ENCODE assay signal across 8 cellular contexts in the genomic region with DNA sequence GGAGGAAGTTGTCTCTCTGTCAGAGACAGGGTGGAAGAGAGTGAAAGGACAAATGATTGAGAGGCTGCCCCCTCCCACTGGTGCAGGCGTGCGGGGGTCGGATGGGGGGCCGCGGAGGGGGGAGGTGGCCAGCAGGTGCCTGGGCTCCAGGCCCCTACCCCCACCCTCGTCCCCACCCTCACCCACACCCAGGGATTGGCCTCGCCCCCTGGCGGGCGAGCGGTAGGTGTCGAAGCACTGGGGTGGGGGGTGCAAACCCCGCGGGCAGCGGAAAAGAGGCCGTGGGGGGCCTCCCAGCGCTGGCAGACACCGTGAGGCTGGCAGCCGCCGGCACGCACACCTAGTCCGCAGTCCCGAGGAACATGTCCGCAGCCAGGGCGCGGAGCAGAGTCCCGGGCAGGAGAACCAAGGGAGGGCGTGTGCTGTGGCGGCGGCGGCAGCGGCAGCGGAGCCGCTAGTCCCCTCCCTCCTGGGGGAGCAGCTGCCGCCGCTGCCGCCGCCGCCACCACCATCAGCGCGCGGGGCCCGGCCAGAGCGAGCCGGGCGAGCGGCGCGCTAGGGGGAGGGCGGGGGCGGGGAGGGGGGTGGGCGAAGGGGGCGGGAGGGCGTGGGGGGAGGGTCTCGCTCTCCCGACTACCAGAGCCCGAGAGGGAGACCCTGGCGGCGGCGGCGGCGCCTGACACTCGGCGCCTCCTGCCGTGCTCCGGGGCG. TPM values are rescaled to one million over a fixed set of nuclear protein-coding genes. Genes with fewer than 3 reads are reported as not detected.
DNase-seq lines count a peak whose midpoint lies in the region; ATAC-seq and TF ChIP-seq lines count a peak whose summit lies in the region.

TSS of gene KAT2B (plus strand) at position 682 of the 711 bp plus-strand sequence. CDS start 32 bp downstream, outside the sequence.

- H3K4me3 ChIP-seq in GM23338 (peak within 1 kb of the TSS; percentile 84), Loucy (ENCODE audit: low read length, poor library complexity, severe bottlenecking) (peak within 1 kb of the TSS; percentile 96), vagina (peak within 1 kb of the TSS; percentile 90)

- H3K79me2 ChIP-seq in GM23338 (replicated peaks; ENCODE audit: insufficient read depth) (no peaks in the 10 kb centered on the region), Loucy (ENCODE audit: insufficient read depth, low read length) (peaks cover 31% of the 10 kb centered on the region)

- H3K9me3 ChIP-seq in Loucy (ENCODE audit: insufficient read depth, low read depth, low read length) (no peaks in the 10 kb centered on the region), vagina (no peaks in the 10 kb centered on the region)

- H3K9ac ChIP-seq in Loucy (ENCODE audit: low read depth, low read length, poor library complexity, severe bottlenecking) = peak within 1 kb of the TSS; percentile 94

- H3K27me3 ChIP-seq in GM23338 (ENCODE audit: insufficient read depth) = peaks cover 29% of the 10 kb centered on the region
- no peaks in the 10 kb centered on the region for H3K27me3 ChIP-seq in Loucy (ENCODE audit: insufficient read depth, low read length, poor library complexity, severe bottlenecking)
- no peaks in the 10 kb centered on the region for H3K27me3 ChIP-seq in vagina

- peaks cover 19% of the 10 kb centered on the region for H3K27me3 Mint-ChIP-seq in GM23338 (ENCODE audit: insufficient read depth, low read depth, poor library complexity)
- no peaks in the 10 kb centered on the region for H3K27me3 Mint-ChIP-seq in T-helper 1 cell treated with Interleukin-12 subunit alpha and Interleukin-12 subunit beta and Interleukin-4 antibody, amounts not matched to agents 30 μg/mL and 1 μg/mL, for 36 hours (ENCODE audit: low read depth)

- H3K9me2 ChIP-seq in GM23338 (ENCODE audit: insufficient read depth) (no peaks in the 10 kb centered on the region), Loucy (replicated peaks; ENCODE audit: low read depth, low read length) (no peaks in the 10 kb centered on the region)

- no peaks in the 10 kb centered on the region; the same call in 1 of the 2 replicates for H4K20me1 ChIP-seq in GM23338 (replicated peaks; ENCODE audit: insufficient read depth)
- H4K20me1 ChIP-seq in Loucy (ENCODE audit: insufficient read depth, low read length, poor library complexity, severe bottlenecking) = peaks cover 13% of the 10 kb centered on the region

- CTCF ChIA-PET in GM10248 (lab: Yijun Ruan, JAX) = interaction anchor here (0.9 to 2.0 kb wide), 5 partner anchors 64 to 151 kb away, joined by 3 to 6 read pairs (median 4); no protein-coding TSS in a partner anchor

- DNase-seq in GM10248 (ENCODE audit: extremely low spot score) (peak; percentile 86), GM23338 (ENCODE audit: low spot score) (peak; percentile 71), amniotic stem cell (lab: John Stamatoyannopoulos, UW) (peak; percentile 57), left ventricle myocardium superior (peak; percentile 89), putamen (ENCODE audit: low spot score) (peak; percentile 92), vagina (ENCODE audit: extremely low spot score in 2 of 2) (no peak)

- intact Hi-C loops in left ventricle myocardium superior (cut with micrococcal nuclease) = no loop called here
- intact Hi-C loops in vagina (cut with DNase I) = loop anchor here (5.0 kb wide), 1 partner anchor 147 kb away; the partner anchor contains the start of gene SGO1

- H3K27ac ChIP-seq in GM23338 (ENCODE audit: low read depth) (no peak within 1 kb of the TSS), vagina (peak within 1 kb of the TSS; percentile 95)

- POLR2A ChIA-PET in GM10248 (lab: Yijun Ruan, JAX) = no interaction called here

- no peak within 1 kb of the TSS for H3K27ac Mint-ChIP-seq in GM23338
- H3K27ac Mint-ChIP-seq in T-helper 1 cell treated with Interleukin-12 subunit alpha and Interleukin-12 subunit beta and Interleukin-4 antibody, amounts not matched to agents 30 μg/mL and 1 μg/mL, for 36 hours = peak within 1 kb of the TSS; percentile 92

- ATAC-seq in GM23338 = peak; percentile 72
- ATAC-seq in left ventricle myocardium superior = peak; percentile 79

- peaks cover 14% of the 10 kb centered on the region for H3K4me1 ChIP-seq in GM23338 (ENCODE audit: insufficient read depth)
- H3K4me1 ChIP-seq in Loucy (ENCODE audit: insufficient read depth, low read length, poor library complexity, severe bottlenecking) = peaks cover 37% of the 10 kb centered on the region
- H3K4me1 ChIP-seq in vagina = peaks cover 40% of the 10 kb centered on the region

- H3K4me2 ChIP-seq in GM23338 = peak within 1 kb of the TSS; percentile 96
- H3K4me2 ChIP-seq in Loucy (ENCODE audit: low read depth, low read length, poor library complexity, severe bottlenecking) = peak within 1 kb of the TSS; percentile 92

- TF ChIP-seq POLR2A in vagina (IDR thresholded peaks at IDR 0.05) = peak in 1 of 2 donors; percentile 47

- H2AFZ ChIP-seq in GM23338 (peak within 1 kb of the TSS; percentile 96), Loucy (ENCODE audit: low read length) (peak within 1 kb of the TSS; percentile 97)

- TF ChIP-seq CTCF in GM10248 (IDR thresholded peaks at IDR 0.05; ENCODE audit: control extremely low read depth, extremely low read depth, low read depth, missing control alignments) (peak; percentile 59), GM23338 (conservative IDR thresholded peaks at IDR 0.05; ENCODE audit: low read depth in 2 of 2) (peak; percentile 52 to 53), Loucy (conservative IDR thresholded peaks at IDR 0.05; ENCODE audit: low read length) (peak; percentile 56), vagina (IDR thresholded peaks at IDR 0.05) (peak in 2 of 3 experiments; percentile 9 to 64)

- H3K36me3 ChIP-seq in GM23338 (ENCODE audit: insufficient read depth) = no peaks in the 10 kb centered on the region
- H3K36me3 ChIP-seq in Loucy (ENCODE audit: insufficient read depth, low read length) = no peaks in the 10 kb centered on the region
- H3K36me3 ChIP-seq in vagina = no peaks in the 10 kb centered on the region

- H3F3A ChIP-seq in GM23338 (replicated peaks; ENCODE audit: low read depth) (peaks cover 8% of the 10 kb centered on the region), Loucy (ENCODE audit: low read depth) (peaks cover 3% of the 10 kb centered on the region; the same call in 1 of the 2 replicates)

- H3K36me3 Mint-ChIP-seq in GM23338 (ENCODE audit: low read depth) = no peaks in the 10 kb centered on the region; the same call in 2 of the 3 replicates
- peaks cover 6% of the 10 kb centered on the region for H3K36me3 Mint-ChIP-seq in T-helper 1 cell treated with Interleukin-12 subunit alpha and Interleukin-12 subunit beta and Interleukin-4 antibody, amounts not matched to agents 30 μg/mL and 1 μg/mL, for 36 hours (ENCODE audit: low read depth)

- H3K4me3 Mint-ChIP-seq in GM23338 = peak within 1 kb of the TSS; percentile 89
- H3K4me3 Mint-ChIP-seq in T-helper 1 cell treated with Interleukin-12 subunit alpha and Interleukin-12 subunit beta and Interleukin-4 antibody, amounts not matched to agents 30 μg/mL and 1 μg/mL, for 36 hours = peak within 1 kb of the TSS; percentile 96

- no peaks in the 10 kb centered on the region; the same call in 2 of the 3 replicates for H3K9me3 Mint-ChIP-seq in GM23338
- H3K9me3 Mint-ChIP-seq in T-helper 1 cell treated with Interleukin-12 subunit alpha and Interleukin-12 subunit beta and Interleukin-4 antibody, amounts not matched to agents 30 μg/mL and 1 μg/mL, for 36 hours = no peaks in the 10 kb centered on the region

- peaks cover 16% of the 10 kb centered on the region for H3K4me1 Mint-ChIP-seq in GM23338
- peaks cover 47% of the 10 kb centered on the region for H3K4me1 Mint-ChIP-seq in T-helper 1 cell treated with Interleukin-12 subunit alpha and Interleukin-12 subunit beta and Interleukin-4 antibody, amounts not matched to agents 30 μg/mL and 1 μg/mL, for 36 hours (ENCODE audit: low read depth)

RNA-seq across cellular contexts. Expression of gene KAT2B, which starts in this region (rescaled TPM):
- 1.7 and 4.4 TPM in 2 replicates for total RNA-seq in GM23338 (2014; rRNA removed; shearing (Covaris generic))
- polyA plus RNA-seq in GM23338 (2016; fragmentation: Nextera tagmentation; extraction: Ambion mirVana) = 1.3 and 1.7 TPM in 2 replicates
- 111 TPM for total RNA-seq in left ventricle myocardium superior
- 41.0 TPM for total RNA-seq in vagina

Comparison
In these comparisons a context has a peak if more than half of its experiments do, and no peak if none do; other contexts are left out.
1. DNase-seq: peak in GM10248 (single experiment), GM23338 (single experiment), amniotic stem cell (single experiment), left ventricle myocardium superior (single experiment) and putamen (single experiment); none in vagina (0 of 2).
2. Peak in every context shown above with its lines, with median percentiles within 50 percentile points of each other: CTCF ChIP-seq and H3K4me3 ChIP-seq.